8 cellular contexts compared by ENCODE assay signal in genomic region chr9:92294297-92294676, GRCh38. TPM values are rescaled to one million over a fixed set of nuclear protein-coding genes. Genes with fewer than 3 reads are reported as not detected.
DNase-seq lines count a peak whose midpoint lies in the region; ATAC-seq, FAIRE-seq and TF ChIP-seq lines count a peak whose summit lies in the region.

No MANE protein-coding gene starts in this region.

- H3K4me3 Mint-ChIP-seq in activated CD4-positive, alpha-beta T cell treated with anti-CD3 and anti-CD28 coated beads for 36 hours: peak overlapping the region; percentile 87
- peak overlapping the region; percentile 95 for H3K4me3 Mint-ChIP-seq in type B pancreatic cell

- no peak for FAIRE-seq in RCC 7860 (lab: Jason Lieb, UNC)

- H3K4me2 ChIP-seq in mesenchymal stem cell (ENCODE audit: low read length, poor library complexity, severe bottlenecking): peak overlapping the region; percentile 73

- no peak overlapping the region for H2BK15ac ChIP-seq in mesenchymal stem cell (ENCODE audit: low read depth, poor library complexity, severe bottlenecking)

- no peak overlapping the region for H4K91ac ChIP-seq in mesenchymal stem cell (ENCODE audit: low read length)

- H2AK5ac ChIP-seq in mesenchymal stem cell (ENCODE audit: low read length, severe bottlenecking): no peak overlapping the region

- no peak overlapping the region for H3K23ac ChIP-seq in mesenchymal stem cell (ENCODE audit: low read length in 2 of 2)

- H3K27me3 ChIP-seq in mesenchymal stem cell (ENCODE audit: control insufficient read depth in 1 of 2, insufficient read depth in 1 of 2, low read length in 2 of 2): no peaks in the 10 kb centered on the region

- peak overlapping the region; percentile 99 for H3K9ac ChIP-seq in mesenchymal stem cell (ENCODE audit: low read length)

- H2BK12ac ChIP-seq in mesenchymal stem cell (ENCODE audit: low read length in 2 of 2): no peak overlapping the region

- intact Hi-C loops in activated CD4-positive, alpha-beta T cell treated with anti-CD3 and anti-CD28 coated beads for 36 hours (cut with DNase I, micrococcal nuclease): loop anchor here (5.0 to 10.0 kb wide), 5 partner anchors 162 to 1161 kb away; partner anchors contain the start of genes CARD19 (in 1 of the 2), FAM120A (in 1 of the 2), FAM120AOS (in 1 of the 2) and ZNF484 (in 1 of the 2)

- H3K14ac ChIP-seq in mesenchymal stem cell (ENCODE audit: low read length in 2 of 2): no peak overlapping the region

- H3K4me3 ChIP-seq in choroid plexus epithelial cell (ENCODE audit: low read depth, low read length) (peak overlapping the region; percentile 86), mesenchymal stem cell (ENCODE audit: insufficient read depth in 1 of 2, low read depth in 1 of 2, low read length in 2 of 2) (peak overlapping the region; percentile 9 to 93)

- CTCF ChIA-PET in activated CD4-positive, alpha-beta T cell treated with anti-CD3 and anti-CD28 coated beads for 36 hours (lab: Charles Lee): interaction anchor here (0.7 to 1.7 kb wide), 2 partner anchors 18 to 32 kb away, joined by 3 to 6 read pairs; partner anchors contain the start of genes CENPP and NOL8

- no peak overlapping the region for H2BK5ac ChIP-seq in mesenchymal stem cell (ENCODE audit: low read depth, low read length, poor library complexity, severe bottlenecking)

- POLR2A ChIA-PET in activated CD4-positive, alpha-beta T cell treated with anti-CD3 and anti-CD28 coated beads for 36 hours (lab: Charles Lee): interaction anchor here (0.6 to 0.8 kb wide), 2 partner anchors 30 to 59 kb away, joined by 4 to 8 read pairs; no protein-coding TSS in a partner anchor

- no peak for ATAC-seq in activated CD4-positive, alpha-beta T cell treated with anti-CD3 and anti-CD28 coated beads for 36 hours
- ATAC-seq in GM18519 (IDR thresholded peaks at IDR 0.05; ENCODE audit: low FRiP score, unreplicated experiment): no peak
- no peak for ATAC-seq in HG02642 (IDR thresholded peaks at IDR 0.05; ENCODE audit: poor library complexity, unreplicated experiment)

- H3K4ac ChIP-seq in mesenchymal stem cell (ENCODE audit: low read depth in 1 of 2, low read length in 2 of 2): peak overlapping the region in 1 of 2 experiments; percentile 56

- no peak overlapping the region for H2AFZ ChIP-seq in mesenchymal stem cell (ENCODE audit: low read depth, low read length)

- H3K27ac Mint-ChIP-seq in activated CD4-positive, alpha-beta T cell treated with anti-CD3 and anti-CD28 coated beads for 36 hours: peak overlapping the region; percentile 98
- H3K27ac Mint-ChIP-seq in type B pancreatic cell: peak overlapping the region; percentile 96

- peaks cover 58% of the 10 kb centered on the region for H3K4me1 Mint-ChIP-seq in activated CD4-positive, alpha-beta T cell treated with anti-CD3 and anti-CD28 coated beads for 36 hours
- peaks cover 28% of the 10 kb centered on the region for H3K4me1 Mint-ChIP-seq in type B pancreatic cell (ENCODE audit: unreplicated experiment)

- no peak for TF ChIP-seq CTCF in choroid plexus epithelial cell (conservative IDR thresholded peaks at IDR 0.05; ENCODE audit: low read depth, low read length)
- TF ChIP-seq CTCF in type B pancreatic cell (conservative IDR thresholded peaks at IDR 0.05): no peak

- no peak overlapping the region for H2BK120ac ChIP-seq in mesenchymal stem cell (ENCODE audit: low read depth, low read length)

- no peaks in the 10 kb centered on the region for H3K27me3 Mint-ChIP-seq in activated CD4-positive, alpha-beta T cell treated with anti-CD3 and anti-CD28 coated beads for 36 hours
- no peaks in the 10 kb centered on the region for H3K27me3 Mint-ChIP-seq in type B pancreatic cell

- H3K36me3 Mint-ChIP-seq in activated CD4-positive, alpha-beta T cell treated with anti-CD3 and anti-CD28 coated beads for 36 hours (ENCODE audit: low read depth): peaks cover 66% of the 10 kb centered on the region
- H3K36me3 Mint-ChIP-seq in type B pancreatic cell: peaks cover 26% of the 10 kb centered on the region

- H3K18ac ChIP-seq in mesenchymal stem cell (ENCODE audit: low read depth in 1 of 2, low read length in 2 of 2): no peak overlapping the region

- H3K9me3 ChIP-seq in mesenchymal stem cell (ENCODE audit: control insufficient read depth, low read length): no peaks in the 10 kb centered on the region

- H4K8ac ChIP-seq in mesenchymal stem cell (ENCODE audit: low read length): no peak overlapping the region

- H3K79me1 ChIP-seq in mesenchymal stem cell (replicated peaks; ENCODE audit: low read length, poor library complexity, severe bottlenecking): peaks cover 2% of the 10 kb centered on the region

- 58% methylated on average over 13 of the region's 13 CpGs for WGBS in mesenchymal stem cell

- peaks cover 6 to 49% of the 10 kb centered on the region in 2 experiments for H3K36me3 ChIP-seq in mesenchymal stem cell (ENCODE audit: control insufficient read depth in 1 of 2, insufficient read depth in 2 of 2, low read depth in 1 of 2, low read length in 2 of 2)

- H3K9me3 Mint-ChIP-seq in activated CD4-positive, alpha-beta T cell treated with anti-CD3 and anti-CD28 coated beads for 36 hours (ENCODE audit: low read depth): no peaks in the 10 kb centered on the region
- no peaks in the 10 kb centered on the region for H3K9me3 Mint-ChIP-seq in type B pancreatic cell

- peaks cover 12% of the 10 kb centered on the region for H3K4me1 ChIP-seq in mesenchymal stem cell (ENCODE audit: control insufficient read depth, insufficient read depth, low read depth, low read length)

- peak; percentile 39 for DNase-seq in activated CD4-positive, alpha-beta T cell treated with anti-CD3 and anti-CD28 coated beads for 36 hours
- DNase-seq in activated CD4-positive, alpha-beta T cell treated with anti-CD3 and anti-CD28 coated beads, Interleukin-2, amount 50 U/mL, for 4 hours: no peak
- DNase-seq in RCC 7860 (ENCODE audit: low spot score) (peak; percentile 42), choroid plexus epithelial cell (ENCODE audit: low read depth) (no peak), mesenchymal stem cell (peak; percentile 13), type B pancreatic cell (ENCODE audit: extremely low spot score, unreplicated experiment) (no peak)

- H3K27ac ChIP-seq in mesenchymal stem cell (ENCODE audit: low read length, poor library complexity, severe bottlenecking): no peak overlapping the region

RNA-seq across cellular contexts. Expression of gene IARS1, which starts 0.8 kb away (rescaled TPM):
- total RNA-seq in activated CD4-positive, alpha-beta T cell treated with anti-CD3 and anti-CD28 coated beads for 36 hours: 100 to 1,000 TPM; 261 to 286 TPM
- polyA plus RNA-seq in mesenchymal stem cell (2013, experiment 1 of 2): 94.4 TPM
- polyA plus RNA-seq in mesenchymal stem cell (2013, experiment 2 of 2): 96.6 TPM
- total RNA-seq in type B pancreatic cell (ENCODE audit: low replicate concordance): 125 and 143 TPM in 2 replicates

RNA-seq across cellular contexts. Expression of gene NOL8, which starts 30.9 kb away (rescaled TPM):
- 10 to 100 TPM; 57.7 to 80.2 TPM for total RNA-seq in activated CD4-positive, alpha-beta T cell treated with anti-CD3 and anti-CD28 coated beads for 36 hours
- 26.3 TPM for polyA plus RNA-seq in mesenchymal stem cell (2013, experiment 1 of 2)
- polyA plus RNA-seq in mesenchymal stem cell (2013, experiment 2 of 2): 26.8 TPM
- 37.4 and 41.0 TPM in 2 replicates for total RNA-seq in type B pancreatic cell (ENCODE audit: low replicate concordance)

RNA-seq across cellular contexts. Expression of gene CENPP, which starts 31.5 kb away (rescaled TPM):
- total RNA-seq in activated CD4-positive, alpha-beta T cell treated with anti-CD3 and anti-CD28 coated beads for 36 hours: 10 to 100 TPM; 22.8 to 32.3 TPM
- polyA plus RNA-seq in mesenchymal stem cell (2013, experiment 1 of 2): 4.2 TPM
- 3.9 TPM for polyA plus RNA-seq in mesenchymal stem cell (2013, experiment 2 of 2)
- total RNA-seq in type B pancreatic cell (ENCODE audit: low replicate concordance): 4.0 and 7.6 TPM in 2 replicates

Comparison
In these comparisons a context has a peak if more than half of its experiments do, and no peak if none do; other contexts are left out.
1. DNase-seq: peak in activated CD4-positive, alpha-beta T cell treated with anti-CD3 and anti-CD28 coated beads for 36 hours (single experiment), RCC 7860 (single experiment) and mesenchymal stem cell (single experiment); none in activated CD4-positive, alpha-beta T cell treated with anti-CD3 and anti-CD28 coated beads, Interleukin-2, amount 50 U/mL, for 4 hours (0 of 2), choroid plexus epithelial cell (single experiment) and type B pancreatic cell (single experiment).